ENCODE assay signal across 1 cellular context in genomic region chr3:134663646-134664456, GRCh38.
TF ChIP-seq lines count a peak whose summit lies in the region.

No MANE protein-coding gene starts in this region.

TF ChIP-seq in WTC11, 78 proteins besides CTCF, POLR2A, EP300 and RAD21 (continued from another document):
- no peak for TF ChIP-seq ATF3 (CRISPR knock-in tag; conservative IDR thresholded peaks at IDR 0.05)
- no peak for TF ChIP-seq HMGA2 (CRISPR knock-in tag; IDR thresholded peaks at IDR 0.05)
- no peak for TF ChIP-seq NR3C1 (CRISPR knock-in tag; conservative IDR thresholded peaks at IDR 0.05; ENCODE audit: low read depth)
- TF ChIP-seq, protein P1, sequence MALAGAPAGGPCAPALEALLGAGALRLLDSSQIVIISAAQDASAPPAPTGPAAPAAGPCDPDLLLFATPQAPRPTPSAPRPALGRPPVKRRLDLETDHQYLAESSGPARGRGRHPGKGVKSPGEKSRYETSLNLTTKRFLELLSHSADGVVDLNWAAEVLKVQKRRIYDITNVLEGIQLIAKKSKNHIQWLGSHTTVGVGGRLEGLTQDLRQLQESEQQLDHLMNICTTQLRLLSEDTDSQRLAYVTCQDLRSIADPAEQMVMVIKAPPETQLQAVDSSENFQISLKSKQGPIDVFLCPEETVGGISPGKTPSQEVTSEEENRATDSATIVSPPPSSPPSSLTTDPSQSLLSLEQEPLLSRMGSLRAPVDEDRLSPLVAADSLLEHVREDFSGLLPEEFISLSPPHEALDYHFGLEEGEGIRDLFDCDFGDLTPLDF (CRISPR knock-in tag; IDR thresholded peaks at IDR 0.05) = no peak
- no peak for TF ChIP-seq ZNF423 (CRISPR knock-in tag; IDR thresholded peaks at IDR 0.05)
- no peak for TF ChIP-seq CREB1 (CRISPR knock-in tag; IDR thresholded peaks at IDR 0.05)
TF ChIP-seq in WTC11: peak in this region for 0.
